In genomic region chr7:74094224-74095095, GRCh38 we compare ENCODE assay signal across 8 cellular contexts. TPM values are rescaled to one million over a fixed set of nuclear protein-coding genes. Genes with fewer than 3 reads are reported as not detected.
DNase-seq lines count a peak whose midpoint lies in the region; ATAC-seq and TF ChIP-seq lines count a peak whose summit lies in the region.

No MANE protein-coding gene starts in this region.

- TF ChIP-seq CTCF in colonic mucosa (IDR thresholded peaks at IDR 0.05) (no peak), left lung (IDR thresholded peaks at IDR 0.05) (peak in 1 of 2 donors; percentile 20)

- H3K36me3 ChIP-seq in colonic mucosa (no peaks in the 10 kb centered on the region), left lung (peaks cover 0 to 28% of the 10 kb centered on the region in 2 donors)

- H3K4me3 ChIP-seq in colonic mucosa = peak overlapping the region; percentile 24
- H3K4me3 ChIP-seq in left lung = peak overlapping the region; percentile 28 to 53

- H3K27ac ChIP-seq in colonic mucosa (peak overlapping the region; percentile 77), left lung (peak overlapping the region; percentile 87 to 92)

- intact Hi-C loops in colonic mucosa (cut with DNase I) (no loop called here), left lung (cut with DNase I) (no loop called here)

- DNase-seq in DMS153 (lab: John Stamatoyannopoulos, UW) (peak; percentile 36), KG1 (lab: John Stamatoyannopoulos, UW) (peak; percentile 58), colonic mucosa (peak; percentile 63), left lung (peak; percentile 91 to 93), NCI-H1048 (lab: John Stamatoyannopoulos, UW) (no peak)
- peak; percentile 55 for DNase-seq in activated CD4-positive, alpha-beta T cell treated with anti-CD3 and anti-CD28 coated beads for 1 hour
- DNase-seq in stimulated activated CD4-positive, alpha-beta T cell treated with anti-CD3 and anti-CD28 coated beads, Interleukin-4, amount 100 ng/mL, for 4 hours = peak; percentile 65 to 72

- peaks cover 7% of the 10 kb centered on the region for H3K4me1 ChIP-seq in colonic mucosa
- peaks cover 12 to 38% of the 10 kb centered on the region in 2 donors for H3K4me1 ChIP-seq in left lung

- H3K27me3 ChIP-seq in colonic mucosa = no peaks in the 10 kb centered on the region
- no peaks in the 10 kb centered on the region for H3K27me3 ChIP-seq in left lung

- H3K9me3 ChIP-seq in colonic mucosa (no peaks in the 10 kb centered on the region), left lung (no peaks in the 10 kb centered on the region)

- ATAC-seq in GM21515 (IDR thresholded peaks at IDR 0.05; ENCODE audit: unreplicated experiment) = peak; percentile 35
- peak; percentile 91 for ATAC-seq in left lung

- H3K9ac ChIP-seq in colonic mucosa (ENCODE audit: low read depth in 2 of 2, low read length in 2 of 2) = peak overlapping the region; percentile 51 to 58

RNA-seq across cellular contexts. Expression of gene LIMK1, which starts 10.9 kb away (rescaled TPM):
- total RNA-seq in colonic mucosa = 10 to 100 TPM; 11.1 to 16.5 TPM
- 10 to 100 TPM; 40.8 to 47.2 TPM for total RNA-seq in left lung
